In the genomic region with DNA sequence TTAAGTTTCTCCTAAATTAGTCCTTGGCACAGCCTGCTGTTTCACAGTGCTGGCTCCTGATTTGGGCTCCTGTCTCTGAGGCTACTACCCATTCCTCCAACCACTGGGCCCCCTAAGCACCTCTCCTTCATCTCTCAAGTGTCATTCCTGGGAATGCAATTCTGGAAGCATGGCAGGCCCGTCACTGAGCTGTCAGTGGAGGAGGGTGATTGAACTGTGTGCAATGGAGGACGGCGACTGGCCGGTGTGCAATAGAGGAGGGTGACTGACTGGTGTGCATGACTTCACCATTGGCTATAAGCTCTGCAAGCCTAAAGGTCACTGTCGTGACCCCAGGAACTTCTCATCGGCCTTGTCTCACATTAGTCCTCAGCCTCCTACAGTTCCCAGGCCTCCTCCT, we compare ENCODE assay signal across 22 cellular contexts. TPM values are rescaled to one million over a fixed set of nuclear protein-coding genes. Genes with fewer than 3 reads are reported as not detected.
"Had no signal": no experiment of that assay in that cellular context is flagged by ENCODE, and none has a peak within 500 bp of the region (broad histone marks: within the 10 kb centered on the region; RNA-seq: fewer than 3 reads in every experiment).

No MANE protein-coding gene starts in this region.

- H3K36me3 ChIP-seq: adrenal gland, pancreas had no signal

- FAIRE-seq: astrocyte, keratinocyte, pancreas had no signal

- H3K27ac ChIP-seq: adrenal gland, pancreas had no signal

- DNase-seq: activated CD4-positive, alpha-beta T cell treated with anti-CD3 and anti-CD28 coated beads, Interleukin-2, amount 50 U/mL, for 4 hours; activated gamma-delta T cell; activated T-cell treated with anti-CD3 and anti-CD28 coated beads, Interleukin-2, amount 50 U/mL, for 72 hours; adrenal gland; effector memory CD8-positive, alpha-beta T cell; foreskin fibroblast; glutamatergic neuron; mammary epithelial cell; naive B cell; pancreas; stimulated activated naive CD8-positive, alpha-beta T cell treated with anti-CD3 and anti-CD28 coated beads, Interleukin-15, Interleukin-2, amounts not matched to agents 100 U/mL and 50 U/mL, for 24 hours; SW 1271 had no signal

- H3K4me3 ChIP-seq: adrenal gland, pancreas had no signal

- H3K9me3 ChIP-seq: adrenal gland, pancreas had no signal

- H3K4me1 ChIP-seq: pancreas had no signal

- ATAC-seq: activated naive CD4-positive, alpha-beta T cell treated with anti-CD3 and anti-CD28 coated beads, Interleukin-2, amount 50 U/mL, for 72 hours; activated T-cell treated with anti-CD3 and anti-CD28 coated beads, Interleukin-2, amount 50 U/mL, for 72 hours; effector memory CD8-positive, alpha-beta T cell; left lobe of liver; pancreas; stimulated activated naive CD8-positive, alpha-beta T cell treated with anti-CD3 and anti-CD28 coated beads, Interleukin-15, Interleukin-2, amounts not matched to agents 100 U/mL and 50 U/mL, for 24 hours had no signal

- H3K27me3 ChIP-seq: adrenal gland, pancreas had no signal

RNA-seq across cellular contexts. Expression of a gene that starts 12.4 kb away (rescaled TPM):
- total RNA-seq: activated CD8-positive, alpha-beta memory T cell treated with anti-CD3 and anti-CD28 coated beads for 36 hours; activated naive CD4-positive, alpha-beta T cell treated with anti-CD3 and anti-CD28 coated beads, Interleukin-2, amount 50 U/mL, for 72 hours; activated T-cell treated with anti-CD3 and anti-CD28 coated beads, Interleukin-2, amount 50 U/mL, for 72 hours; dermis microvascular lymphatic vessel endothelial cell; left lobe of liver; pancreas; renal cortical epithelial cell; T-helper 2 cell treated with Interferon-gamma antibody and Interleukin-4, amounts not matched to agents 100 ng/mL and 5 ng/mL, for 36 hours; temporal lobe; ureter had no signal
- polyA plus RNA-seq: keratinocyte, mammary epithelial cell, pancreas had no signal
